In genomic region chr13:54185785-54186184, GRCh38 we compare ENCODE assay signal across 1 cellular context.
TF ChIP-seq lines count a peak whose summit lies in the region.

No MANE protein-coding gene starts in this region.

TF ChIP-seq in WTC11, 78 proteins besides CTCF, POLR2A, EP300 and RAD21 (continued from another document):
- TF ChIP-seq PRDM15 (CRISPR knock-in tag; IDR thresholded peaks at IDR 0.05) (no peak), ERG (CRISPR knock-in tag; IDR thresholded peaks at IDR 0.05) (no peak), ZNF512 (CRISPR knock-in tag; IDR thresholded peaks at IDR 0.05; ENCODE audit: borderline replicate concordance) (no peak), ZNF423 (CRISPR knock-in tag; IDR thresholded peaks at IDR 0.05) (no peak), ELF4 (CRISPR knock-in tag; IDR thresholded peaks at IDR 0.05; ENCODE audit: low read depth) (no peak), ZNF532 (CRISPR knock-in tag; IDR thresholded peaks at IDR 0.05; ENCODE audit: borderline replicate concordance) (no peak), E2F4 (CRISPR knock-in tag; IDR thresholded peaks at IDR 0.05; ENCODE audit: borderline replicate concordance, low read depth) (no peak), FOXJ3 (CRISPR knock-in tag; IDR thresholded peaks at IDR 0.05; ENCODE audit: borderline replicate concordance) (no peak), ZMAT4 (CRISPR knock-in tag; IDR thresholded peaks at IDR 0.05) (no peak), ZNF317 (CRISPR knock-in tag; IDR thresholded peaks at IDR 0.05; ENCODE audit: borderline replicate concordance, low read depth) (no peak), AFF4 (CRISPR knock-in tag; IDR thresholded peaks at IDR 0.05; ENCODE audit: borderline replicate concordance) (no peak), JUN (CRISPR knock-in tag; IDR thresholded peaks at IDR 0.05) (no peak), TEAD1 (CRISPR knock-in tag; IDR thresholded peaks at IDR 0.05) (no peak), ATF3 (CRISPR knock-in tag; conservative IDR thresholded peaks at IDR 0.05) (no peak), ETV6 (CRISPR knock-in tag; IDR thresholded peaks at IDR 0.05) (no peak)
